ENCODE assay signal across 9 cellular contexts in the genomic region with DNA sequence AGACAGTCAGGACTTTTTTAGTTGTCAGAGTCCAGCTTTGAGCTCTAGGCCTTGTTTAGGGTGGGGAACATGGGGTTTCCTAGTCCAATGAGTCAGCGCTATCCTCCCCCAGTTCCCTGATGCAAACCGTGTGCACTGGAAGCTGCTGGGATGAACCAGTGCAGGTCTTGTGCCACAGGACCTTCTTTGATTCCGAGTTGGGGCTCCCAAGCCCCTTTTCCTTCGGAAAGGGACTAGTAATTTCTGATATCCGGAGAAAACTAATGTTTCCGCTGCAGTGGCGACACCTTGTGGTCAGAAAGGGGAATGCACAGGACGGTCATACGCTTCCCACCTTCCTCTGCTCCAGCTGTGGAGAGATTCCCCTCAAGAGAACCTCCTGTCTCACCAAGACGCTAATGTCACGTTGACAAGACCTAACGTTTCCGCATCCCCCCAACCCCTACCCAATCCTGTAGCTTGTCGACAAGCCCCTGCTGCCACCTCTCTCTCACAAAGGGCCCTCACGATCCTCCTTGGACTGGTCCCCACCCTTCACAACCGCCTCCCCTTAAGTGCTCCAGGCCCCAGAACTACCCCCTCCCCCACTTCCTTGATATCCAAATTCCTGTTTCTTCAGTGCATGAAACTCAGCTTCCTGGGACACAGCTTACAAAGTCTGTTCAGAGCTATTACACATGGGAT. TPM values are rescaled to one million over a fixed set of nuclear protein-coding genes. Genes with fewer than 3 reads are reported as not detected.
A peak's percentile ranks its signal among the peaks of the same experiment; 100 is the strongest.
DNase-seq lines count a peak whose midpoint lies in the region; ATAC-seq lines count a peak whose summit lies in the region.
"Had no signal": no experiment of that assay in that cellular context is flagged by ENCODE, and none has a peak within 500 bp of the region (broad histone marks: within the 10 kb centered on the region; RNA-seq: fewer than 3 reads in every experiment).

No MANE protein-coding gene starts in this region.

- peak; percentile 76 for DNase-seq in D341Med (ENCODE audit: low spot score)
- peak; percentile 56 for DNase-seq in NCI-H460 (ENCODE audit: extremely low read depth, low read depth)
- peak; percentile 85 to 88 for DNase-seq in activated CD4-positive, alpha-beta T cell treated with anti-CD3 and anti-CD28 coated beads, Interleukin-2, amount 50 U/mL, for 48 hours
- peak; percentile 44 to 58 (median 48) for DNase-seq in effector memory CD4-positive, alpha-beta T cell
- DNase-seq in midbrain (lab: John Stamatoyannopoulos, UW): peak; percentile 73
- peak; percentile 45 to 52 for DNase-seq in stimulated activated CD8-positive, alpha-beta memory T cell treated with anti-CD3 and anti-CD28 coated beads, Interleukin-2, amount 100 ng/mL, for 1 hour (ENCODE audit: low read depth in 2 of 2)

- no peaks in the 10 kb centered on the region for H3K36me3 ChIP-seq in effector memory CD4-positive, alpha-beta T cell (ENCODE audit: control insufficient read depth, insufficient read depth, low read length)

- ATAC-seq in HG02610 (IDR thresholded peaks at IDR 0.05; ENCODE audit: unreplicated experiment) (peak; percentile 43), HG02970 (IDR thresholded peaks at IDR 0.05; ENCODE audit: low FRiP score, unreplicated experiment) (no peak)

- no peaks in the 10 kb centered on the region for H3K9me3 ChIP-seq in effector memory CD4-positive, alpha-beta T cell (ENCODE audit: control insufficient read depth, low read length)

- no peaks in the 10 kb centered on the region for H3K27me3 ChIP-seq in effector memory CD4-positive, alpha-beta T cell (replicated peaks; ENCODE audit: control insufficient read depth, insufficient read depth, low read length, poor library complexity, severe bottlenecking)

- peak overlapping the region; percentile 24 for H3K4me3 ChIP-seq in effector memory CD4-positive, alpha-beta T cell (ENCODE audit: insufficient read depth, low read depth, low read length, poor library complexity, severe bottlenecking)

- H3K4me1 ChIP-seq in effector memory CD4-positive, alpha-beta T cell (ENCODE audit: control insufficient read depth, insufficient read depth, low read length, poor library complexity, severe bottlenecking): no peaks in the 10 kb centered on the region

- no peak overlapping the region for H3K27ac ChIP-seq in effector memory CD4-positive, alpha-beta T cell (ENCODE audit: insufficient read depth, low read length, poor library complexity, severe bottlenecking)

RNA-seq across cellular contexts. Expression of a gene that starts 31.0 kb away (rescaled TPM):
- not detected in 2 replicates for total RNA-seq in NCI-H460 (2014; rRNA removed; shearing (Covaris generic))
- not detected in 2 replicates for polyA plus RNA-seq in NCI-H460 (2014; cell fraction: nucleus; rRNA removed)
- total RNA-seq: dermis microvascular lymphatic vessel endothelial cell had no signal

RNA-seq across cellular contexts. Expression of a gene that starts 34.7 kb away (rescaled TPM):
- not detected in 2 replicates for total RNA-seq in NCI-H460 (2014; rRNA removed; shearing (Covaris generic))
- not detected in 2 replicates for polyA plus RNA-seq in NCI-H460 (2014; cell fraction: nucleus; rRNA removed)
- total RNA-seq: dermis microvascular lymphatic vessel endothelial cell had no signal
